In genomic region chr1:230070321-230071208, GRCh38 we compare ENCODE assay signal across 3 cellular contexts.
TF ChIP-seq lines count a peak whose summit lies in the region.

No MANE protein-coding gene starts in this region.

TF ChIP-seq in SK-N-SH, 30 proteins besides CTCF, POLR2A, EP300 and RAD21 (continued from another document):
- TF ChIP-seq YY1 (IDR thresholded peaks at IDR 0.05; ENCODE audit: low read depth) (no peak), REST (IDR thresholded peaks at IDR 0.05; ENCODE audit: low read depth, low read length) (no peak), EZH2phosphoT487 (IDR thresholded peaks at IDR 0.05; ENCODE audit: borderline replicate concordance, low read depth) (no peak), ELF1 (IDR thresholded peaks at IDR 0.05) (no peak), FOSL2 (IDR thresholded peaks at IDR 0.05; ENCODE audit: borderline replicate concordance, low read depth) (no peak), GABPA (IDR thresholded peaks at IDR 0.05; ENCODE audit: low read depth) (no peak), RFX5 (IDR thresholded peaks at IDR 0.05; ENCODE audit: low read length) (no peak), CHD2 (IDR thresholded peaks at IDR 0.05; ENCODE audit: low read length, partially characterized antibody) (no peak), USF2 (IDR thresholded peaks at IDR 0.05; ENCODE audit: borderline replicate concordance, low read depth, low read length) (no peak), SIN3A (IDR thresholded peaks at IDR 0.05; ENCODE audit: borderline replicate concordance, low read depth, low read length) (no peak), NRF1 (IDR thresholded peaks at IDR 0.05; ENCODE audit: low read depth, low read length) (no peak), IRF3 (IDR thresholded peaks at IDR 0.05; ENCODE audit: low read depth, low read length) (no peak), NFIC (IDR thresholded peaks at IDR 0.05; ENCODE audit: borderline replicate concordance) (no peak)

TF ChIP-seq in SK-N-SH treated with all-trans-retinoic acid at 6 μM for 48 hours, 23 proteins besides CTCF, POLR2A, EP300 and RAD21 (continued from another document):
- TF ChIP-seq PATZ1 (CRISPR knock-in tag; IDR thresholded peaks at IDR 0.05; ENCODE audit: borderline replicate concordance), result no peak

TF ChIP-seq in WTC11, 78 proteins besides CTCF, POLR2A, EP300 and RAD21 (continued from another document):
- TF ChIP-seq AFF4 (CRISPR knock-in tag; IDR thresholded peaks at IDR 0.05; ENCODE audit: borderline replicate concordance), result no peak
- no peak for TF ChIP-seq CDX4 (CRISPR knock-in tag; IDR thresholded peaks at IDR 0.05; ENCODE audit: borderline replicate concordance)
- TF ChIP-seq PREB (CRISPR knock-in tag; IDR thresholded peaks at IDR 0.05; ENCODE audit: borderline replicate concordance), result no peak
- no peak for TF ChIP-seq ATF3 (CRISPR knock-in tag; conservative IDR thresholded peaks at IDR 0.05)
- TF ChIP-seq KAT7 (CRISPR knock-in tag; IDR thresholded peaks at IDR 0.05; ENCODE audit: borderline replicate concordance), result no peak
- TF ChIP-seq TP53 (CRISPR knock-in tag; IDR thresholded peaks at IDR 0.05), result no peak
- TF ChIP-seq IRF1 (CRISPR knock-in tag; IDR thresholded peaks at IDR 0.05), result no peak
